In the genomic region with DNA sequence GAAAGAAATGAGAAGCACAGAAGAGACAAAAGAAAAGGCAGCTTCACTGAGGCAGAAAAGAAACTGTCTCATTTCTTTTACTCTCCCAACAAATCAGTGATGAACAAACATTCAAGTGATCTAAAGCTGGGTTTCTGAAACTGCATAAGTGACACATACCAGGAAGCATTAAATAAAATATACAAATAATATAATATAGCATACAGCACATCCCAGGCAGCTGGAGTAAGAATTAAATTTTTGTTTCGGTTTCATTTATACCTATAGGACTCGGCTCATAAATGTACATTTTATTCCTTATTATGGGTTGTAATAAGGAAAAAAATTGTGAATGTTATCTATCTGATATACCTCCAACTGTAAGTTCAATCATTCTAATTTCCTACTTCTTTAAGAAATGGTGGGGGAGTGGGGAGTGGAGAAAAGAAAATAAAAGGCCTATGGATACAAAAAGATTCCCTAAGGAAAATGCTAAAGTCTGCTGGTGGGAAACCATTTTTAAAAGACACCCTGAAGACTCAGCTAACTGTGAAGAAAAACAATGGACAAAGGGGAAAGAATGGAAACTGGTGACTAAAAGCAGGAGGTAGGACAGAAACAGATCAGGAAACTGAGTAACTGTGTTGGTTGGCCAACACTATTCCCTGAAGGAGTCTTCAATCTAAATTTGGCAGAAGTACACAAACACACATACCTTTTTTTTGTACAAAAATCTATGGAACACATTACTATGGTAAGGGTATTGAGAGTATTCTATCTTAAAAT, we compare ENCODE assay signal across 18 cellular contexts.
A peak's percentile ranks its signal among the peaks of the same experiment; 100 is the strongest.
DNase-seq lines count a peak whose midpoint lies in the region; ATAC-seq, FAIRE-seq and TF ChIP-seq lines count a peak whose summit lies in the region.
"Had no signal": no experiment of that assay in that cellular context is flagged by ENCODE, and none has a peak within 500 bp of the region (broad histone marks: within the 10 kb centered on the region; RNA-seq: fewer than 3 reads in every experiment).

No MANE protein-coding gene starts in this region.

- no peaks in the 10 kb centered on the region for H3K9me1 ChIP-seq in endothelial cell of umbilical vein (replicated peaks; ENCODE audit: control insufficient read depth, extremely low read depth, insufficient read depth, low read length)

- H3K4me3 ChIP-seq in ACC112 (ENCODE audit: low read depth, low read length) (no peak overlapping the region), endothelial cell of umbilical vein (replicated peaks in 1 of 3; ENCODE audit: insufficient read depth in 1 of 3, low read depth in 1 of 3, low read length in 3 of 3) (no peak overlapping the region), mucosa of stomach (ENCODE audit: low read length) (no peak overlapping the region), dorsolateral prefrontal cortex (no peak overlapping the region)
- H3K4me3 ChIP-seq: adrenal gland, cardiac muscle cell had no signal

- peak; percentile 26 for FAIRE-seq in endothelial cell of umbilical vein (lab: Jason Lieb, UNC)
- FAIRE-seq: H54, islet of Langerhans had no signal

- H4K20me1 ChIP-seq in endothelial cell of umbilical vein (replicated peaks; ENCODE audit: control insufficient read depth, extremely low read depth, insufficient read depth, low read length): no peaks in the 10 kb centered on the region

- dilution Hi-C loops in endothelial cell of umbilical vein (cut with MboI; ENCODE audit: extremely low pct_ligation_motif_present, low sequenced_read_pairs): no loop called here

- CTCF ChIA-PET in endothelial cell of umbilical vein (lab: Charles Lee): interaction anchor here (1.0 to 2.8 kb wide), 2 partner anchors 19 to 59 kb away, joined by 3 to 12 read pairs; no protein-coding TSS in a partner anchor

- H3K79me2 ChIP-seq in ACC112 (ENCODE audit: control insufficient read depth, insufficient read depth, low read length, unreplicated experiment) (peaks cover 3% of the 10 kb centered on the region), endothelial cell of umbilical vein (ENCODE audit: control insufficient read depth, insufficient read depth, low read length) (no peaks in the 10 kb centered on the region)

- no peak for ATAC-seq in GM21423 (IDR thresholded peaks at IDR 0.05; ENCODE audit: unreplicated experiment)

- no peaks in the 10 kb centered on the region for H3K9me3 ChIP-seq in endothelial cell of umbilical vein (replicated peaks; ENCODE audit: control insufficient read depth, insufficient read depth, low read length)
- H3K9me3 ChIP-seq in mucosa of stomach (ENCODE audit: control insufficient read depth, low read length): no peaks in the 10 kb centered on the region

- H3K4me2 ChIP-seq in endothelial cell of umbilical vein (ENCODE audit: insufficient read depth, low read length): peak overlapping the region; percentile 5
- H3K4me2 ChIP-seq: KMS-11 had no signal

- intact Hi-C loops in endothelial cell of umbilical vein (cut with micrococcal nuclease): no loop called here
- intact Hi-C loops in posterior vena cava (cut with DNase I): no loop called here
- intact Hi-C loops in dorsolateral prefrontal cortex (cut with DNase I): no loop called here

- POLR2A ChIA-PET in endothelial cell of umbilical vein (lab: Charles Lee): no interaction called here

- TF ChIP-seq CTCF in endothelial cell of umbilical vein (IDR thresholded peaks at IDR 0.05; ENCODE audit: extremely low read depth in 1 of 2, insufficient read depth in 1 of 2, low read depth in 1 of 2, low read length in 2 of 2) (no peak), dorsolateral prefrontal cortex (IDR thresholded peaks at IDR 0.05 in 54 of 56, conservative IDR thresholded peaks at IDR 0.05 in 2 of 56; ENCODE audit: low read depth in 1 of 56, partially characterized antibody in 56 of 56) (no peak)

- H3K9ac ChIP-seq in endothelial cell of umbilical vein (replicated peaks; ENCODE audit: extremely low read depth, insufficient read depth, low read length) (no peak overlapping the region), mucosa of stomach (ENCODE audit: low read length) (peak overlapping the region; percentile 42)
- H3K9ac ChIP-seq: KMS-11 had no signal

- no peak for TF ChIP-seq POLR2A in endothelial cell of umbilical vein (IDR thresholded peaks at IDR 0.05; ENCODE audit: low read depth, low read length)

- H2AFZ ChIP-seq in ACC112 (ENCODE audit: low read length, unreplicated experiment): no peak overlapping the region
- H2AFZ ChIP-seq in endothelial cell of umbilical vein (ENCODE audit: low read depth, low read length): no peak overlapping the region

- DNase-seq in NCI-H69 (lab: John Stamatoyannopoulos, UW): peak; percentile 5
- DNase-seq in endothelial cell of umbilical vein (ENCODE audit: low read depth, low spot score): peak; percentile 62
- no peak for DNase-seq in NCI-H446 treated with DMSO at 0.1 percent for 48 hours (lab: John Stamatoyannopoulos, UW)
- no peak for DNase-seq in posterior vena cava (ENCODE audit: low spot score)
- no peak for DNase-seq in dorsolateral prefrontal cortex
- DNase-seq: adrenal gland; CD4-positive, alpha-beta T cell; DMS79 treated with DMSO at 0.1 percent for 48 hours; effector CD4-positive, alpha-beta T cell; NCI-H2171 treated with DMSO at 0.1 percent for 48 hours; Peyer's patch had no signal

- H3K36me3 ChIP-seq in ACC112 (ENCODE audit: insufficient read depth, low read length) (0 out of 2 replicates have a peak, but pooled peaks cover 8% of the 10 kb centered on the region), endothelial cell of umbilical vein (ENCODE audit: control insufficient read depth in 2 of 2, extremely low read depth in 1 of 2, insufficient read depth in 2 of 2, low read length in 2 of 2) (no peaks in the 10 kb centered on the region), mucosa of stomach (ENCODE audit: control insufficient read depth, insufficient read depth, low read length) (no peaks in the 10 kb centered on the region)
- H3K36me3 ChIP-seq: adrenal gland, cardiac muscle cell, Peyer's patch had no signal

- H3K27me3 ChIP-seq in ACC112 (ENCODE audit: insufficient read depth, low read length): no peaks in the 10 kb centered on the region
- H3K27me3 ChIP-seq in endothelial cell of umbilical vein (ENCODE audit: control insufficient read depth in 2 of 2, insufficient read depth in 2 of 2, low read length in 2 of 2): no peaks in the 10 kb centered on the region
- no peaks in the 10 kb centered on the region for H3K27me3 ChIP-seq in mucosa of stomach (ENCODE audit: control insufficient read depth, insufficient read depth, low read length)
- no peaks in the 10 kb centered on the region for H3K27me3 ChIP-seq in dorsolateral prefrontal cortex
- H3K27me3 ChIP-seq: adrenal gland, cardiac muscle cell, Peyer's patch had no signal

- H3K4me1 ChIP-seq in ACC112 (ENCODE audit: control insufficient read depth, insufficient read depth, low read length, unreplicated experiment) (peaks cover 16% of the 10 kb centered on the region), endothelial cell of umbilical vein (ENCODE audit: control insufficient read depth, extremely low read depth, insufficient read depth, low read length) (peaks cover 5% of the 10 kb centered on the region), mucosa of stomach (ENCODE audit: control insufficient read depth, insufficient read depth, low read length) (no peaks in the 10 kb centered on the region)
- H3K4me1 ChIP-seq: Peyer's patch had no signal

- BruUV-seq in endothelial cell of umbilical vein (replicated peaks; lab: Mats Ljungman, UMichigan): no TSS peak

- H3K27ac ChIP-seq in ACC112 (ENCODE audit: low read depth, low read length) (peak overlapping the region; percentile 18), endothelial cell of umbilical vein (ENCODE audit: insufficient read depth, low read depth, low read length) (no peak overlapping the region), dorsolateral prefrontal cortex (no peak overlapping the region)
- H3K27ac ChIP-seq: adrenal gland, cardiac muscle cell, KMS-11, Peyer's patch had no signal

TF ChIP-seq in endothelial cell of umbilical vein, 7 proteins besides CTCF, POLR2A, EP300 and RAD21:
- TF ChIP-seq, protein P1, sequence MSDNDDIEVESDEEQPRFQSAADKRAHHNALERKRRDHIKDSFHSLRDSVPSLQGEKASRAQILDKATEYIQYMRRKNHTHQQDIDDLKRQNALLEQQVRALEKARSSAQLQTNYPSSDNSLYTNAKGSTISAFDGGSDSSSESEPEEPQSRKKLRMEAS (IDR thresholded peaks at IDR 0.05; ENCODE audit: insufficient read depth, insufficient read length): no peak
- no peak for TF ChIP-seq FOS (IDR thresholded peaks at IDR 0.05; ENCODE audit: borderline replicate concordance, insufficient read depth, low read length)
- TF ChIP-seq EZH2 (IDR thresholded peaks at IDR 0.05; ENCODE audit: borderline replicate concordance, low read depth, low read length, severe bottlenecking): no peak
- no peak for TF ChIP-seq MYC (IDR thresholded peaks at IDR 0.05; ENCODE audit: low read depth, low read length)
- no peak for TF ChIP-seq GATA2 (IDR thresholded peaks at IDR 0.05; ENCODE audit: insufficient read depth, insufficient read length, low read depth, low read length)
- no peak for TF ChIP-seq JUN (IDR thresholded peaks at IDR 0.05; ENCODE audit: borderline replicate concordance, insufficient read depth, insufficient read length, low read depth)
- TF ChIP-seq POLR2AphosphoS5 (IDR thresholded peaks at IDR 0.05; ENCODE audit: insufficient read depth, low read depth, low read length): no peak

Comparison
In these comparisons a context has a peak if more than half of its experiments do, and no peak if none do; other contexts are left out.
1. DNase-seq: peak in NCI-H69 (single experiment) and endothelial cell of umbilical vein (single experiment); none in NCI-H446 treated with DMSO at 0.1 percent for 48 hours (single experiment), posterior vena cava (single experiment) and dorsolateral prefrontal cortex (0 of 10).